Comparison of ENCODE assay signal across 21 cellular contexts in genomic region chr12:75315518-75315917, GRCh38. TPM values are rescaled to one million over a fixed set of nuclear protein-coding genes. Genes with fewer than 3 reads are reported as not detected.
DNase-seq lines count a peak whose midpoint lies in the region; TF ChIP-seq lines count a peak whose summit lies in the region.
"Had no signal": no experiment of that assay in that cellular context is flagged by ENCODE, and none has a peak within 500 bp of the region (broad histone marks: within the 10 kb centered on the region; RNA-seq: fewer than 3 reads in every experiment).

No MANE protein-coding gene starts in this region.

- H3K27ac ChIP-seq in osteoblast (ENCODE audit: low read depth, low read length) (peak overlapping the region; percentile 55), neural progenitor cell (no peak overlapping the region)
- H3K27ac ChIP-seq: ascending aorta, gastroesophageal sphincter, pancreas, vagina, VCaP had no signal

- no peaks in the 10 kb centered on the region for H3K36me3 Mint-ChIP-seq in activated naive CD8-positive, alpha-beta T cell treated with anti-CD3 and anti-CD28 coated beads for 36 hours
- H3K36me3 Mint-ChIP-seq in neural progenitor cell (no peaks in the 10 kb centered on the region), type B pancreatic cell (no peaks in the 10 kb centered on the region)
- H3K36me3 Mint-ChIP-seq: CD14-positive monocyte had no signal

- H4K20me1 ChIP-seq in osteoblast (ENCODE audit: insufficient read depth, low read length) (no peaks in the 10 kb centered on the region), neural progenitor cell (ENCODE audit: low read depth) (no peaks in the 10 kb centered on the region)

- TF ChIP-seq CTCF in osteoblast (IDR thresholded peaks at IDR 0.05; ENCODE audit: extremely low read depth, low read depth, low read length) (no peak), neural progenitor cell (IDR thresholded peaks at IDR 0.05) (no peak), type B pancreatic cell (conservative IDR thresholded peaks at IDR 0.05) (no peak)

- H3K4me1 ChIP-seq in osteoblast (ENCODE audit: insufficient read depth, low read length) (peaks cover 14% of the 10 kb centered on the region), neural progenitor cell (peaks cover 9% of the 10 kb centered on the region)
- H3K4me1 ChIP-seq: ascending aorta, gastroesophageal sphincter, vagina had no signal

- DNase-seq in EL (peak; percentile 91), RPMI7951 (ENCODE audit: low read depth) (peak; percentile 15), fibroblast of gingiva (ENCODE audit: low read depth) (peak; percentile 59), osteoblast (ENCODE audit: insufficient read length, low spot score, missing footprints) (no peak), neural progenitor cell (ENCODE audit: low spot score) (no peak), type B pancreatic cell (ENCODE audit: extremely low spot score, unreplicated experiment) (no peak)
- DNase-seq in effector CD8-positive, alpha-beta T cell (lab: John Stamatoyannopoulos, UW), result no peak
- no peak for DNase-seq in activated naive CD8-positive, alpha-beta T cell treated with anti-CD3 and anti-CD28 coated beads for 36 hours
- DNase-seq: DMS79 treated with DMSO at 0.1 percent for 48 hours; immature natural killer cell; Karpas-422; midbrain; NCI-H446 treated with DMSO at 0.1 percent for 48 hours; pancreas; stimulated activated naive CD8-positive, alpha-beta T cell treated with anti-CD3 and anti-CD28 coated beads, Interleukin-15, Interleukin-2, amounts not matched to agents 100 U/mL and 50 U/mL, for 24 hours had no signal

- H3K36me3 ChIP-seq in osteoblast (ENCODE audit: insufficient read depth, low read length) (no peaks in the 10 kb centered on the region), neural progenitor cell (no peaks in the 10 kb centered on the region)
- H3K36me3 ChIP-seq: pancreas, vagina had no signal

- H3K9me3 ChIP-seq in osteoblast (ENCODE audit: low read depth, low read length) (no peaks in the 10 kb centered on the region), neural progenitor cell (ENCODE audit: low read depth) (no peaks in the 10 kb centered on the region)
- H3K9me3 ChIP-seq: ascending aorta, gastroesophageal sphincter, pancreas, vagina had no signal

- no peaks in the 10 kb centered on the region for H3K4me1 Mint-ChIP-seq in activated naive CD8-positive, alpha-beta T cell treated with anti-CD3 and anti-CD28 coated beads for 36 hours
- H3K4me1 Mint-ChIP-seq in neural progenitor cell, result peaks cover 25% of the 10 kb centered on the region
- no peaks in the 10 kb centered on the region for H3K4me1 Mint-ChIP-seq in type B pancreatic cell (ENCODE audit: unreplicated experiment)
- H3K4me1 Mint-ChIP-seq: CD14-positive monocyte, immature natural killer cell had no signal

- H3K4me2 ChIP-seq in osteoblast (ENCODE audit: insufficient read depth, low read length) (peak overlapping the region; percentile 39), neural progenitor cell (no peak overlapping the region)

- no peak overlapping the region for H3K27ac Mint-ChIP-seq in activated naive CD8-positive, alpha-beta T cell treated with anti-CD3 and anti-CD28 coated beads for 36 hours
- H3K27ac Mint-ChIP-seq in neural progenitor cell (no peak overlapping the region), type B pancreatic cell (no peak overlapping the region)
- H3K27ac Mint-ChIP-seq: CD14-positive monocyte, immature natural killer cell had no signal

- no peak overlapping the region for H3K9ac ChIP-seq in neural progenitor cell

- H3F3A ChIP-seq in neural progenitor cell (ENCODE audit: low read depth), result peaks cover 6% of the 10 kb centered on the region

- H3K4me3 ChIP-seq in osteoblast (ENCODE audit: insufficient read depth, low read length) (no peak overlapping the region), neural progenitor cell (no peak overlapping the region)
- H3K4me3 ChIP-seq: ascending aorta, gastroesophageal sphincter, GM12878, pancreas, vagina had no signal

- no peaks in the 10 kb centered on the region for H3K27me3 Mint-ChIP-seq in activated naive CD8-positive, alpha-beta T cell treated with anti-CD3 and anti-CD28 coated beads for 36 hours
- H3K27me3 Mint-ChIP-seq in neural progenitor cell (ENCODE audit: insufficient read depth, low read depth), result no peaks in the 10 kb centered on the region
- H3K27me3 Mint-ChIP-seq in type B pancreatic cell, result no peaks in the 10 kb centered on the region

- H3K79me2 ChIP-seq in osteoblast (ENCODE audit: insufficient read depth, low read length) (no peaks in the 10 kb centered on the region), neural progenitor cell (ENCODE audit: low read depth) (no peaks in the 10 kb centered on the region)

- no peaks in the 10 kb centered on the region for H3K9me3 Mint-ChIP-seq in activated naive CD8-positive, alpha-beta T cell treated with anti-CD3 and anti-CD28 coated beads for 36 hours
- H3K9me3 Mint-ChIP-seq in neural progenitor cell (no peaks in the 10 kb centered on the region), type B pancreatic cell (no peaks in the 10 kb centered on the region)
- H3K9me3 Mint-ChIP-seq: CD14-positive monocyte, immature natural killer cell had no signal

- H3K27me3 ChIP-seq in osteoblast (ENCODE audit: insufficient read depth, low read length), result no peaks in the 10 kb centered on the region
- H3K27me3 ChIP-seq in neural progenitor cell, result no peaks in the 10 kb centered on the region
- H3K27me3 ChIP-seq: ascending aorta, gastroesophageal sphincter, pancreas, vagina had no signal

- no peak overlapping the region for H2AFZ ChIP-seq in osteoblast (ENCODE audit: low read length)
- H2AFZ ChIP-seq in neural progenitor cell (replicated peaks), result no peak overlapping the region

- H3K4me3 Mint-ChIP-seq in activated naive CD8-positive, alpha-beta T cell treated with anti-CD3 and anti-CD28 coated beads for 36 hours, result no peak overlapping the region
- H3K4me3 Mint-ChIP-seq in neural progenitor cell (no peak overlapping the region), type B pancreatic cell (no peak overlapping the region)
- H3K4me3 Mint-ChIP-seq: CD14-positive monocyte, immature natural killer cell had no signal

RNA-seq across cellular contexts. Expression of gene CAPS2, which starts 14.6 kb away (rescaled TPM):
- 3.0 and 3.3 TPM in 2 replicates for total RNA-seq in RPMI7951 (2014; rRNA removed; shearing (Covaris generic))
- total RNA-seq in osteoblast (10.5 and 18.9 TPM in 2 replicates), neural progenitor cell (ENCODE audit: low replicate concordance) (14.4 and 20.1 TPM in 2 replicates), type B pancreatic cell (ENCODE audit: low replicate concordance) (4.1 and 7.3 TPM in 2 replicates)
- 1 to 10 TPM; 2.4 to 3.0 TPM for total RNA-seq in activated naive CD8-positive, alpha-beta T cell treated with anti-CD3 and anti-CD28 coated beads for 36 hours

RNA-seq across cellular contexts. Expression of gene GLIPR1L1, which starts 19.0 kb away (rescaled TPM):
- total RNA-seq in RPMI7951 (2014; rRNA removed; shearing (Covaris generic)), result not detected in 2 replicates
- not detected in 2 replicates for total RNA-seq in osteoblast
- not detected for total RNA-seq in activated naive CD8-positive, alpha-beta T cell treated with anti-CD3 and anti-CD28 coated beads for 36 hours
- total RNA-seq in neural progenitor cell (ENCODE audit: low replicate concordance), result not detected in 2 replicates
- not detected in 2 replicates for total RNA-seq in type B pancreatic cell (ENCODE audit: low replicate concordance)
- total RNA-seq: ascending aorta, gastroesophageal sphincter, GM12878, pancreas, vagina had no signal

Comparison
In these comparisons a context has a peak if more than half of its experiments do, and no peak if none do; other contexts are left out.
1. DNase-seq: peak in EL (single experiment), RPMI7951 (single experiment) and fibroblast of gingiva (single experiment); none in osteoblast (single experiment), effector CD8-positive, alpha-beta T cell (single experiment), activated naive CD8-positive, alpha-beta T cell treated with anti-CD3 and anti-CD28 coated beads for 36 hours (single experiment), neural progenitor cell (single experiment) and type B pancreatic cell (single experiment).